Comparison of ENCODE assay signal across 1 cellular context in genomic region chr18:9079863-9080528, GRCh38.
TF ChIP-seq lines count a peak whose summit lies in the region.

No MANE protein-coding gene starts in this region.

TF ChIP-seq in K562, 482 proteins besides CTCF, POLR2A, EP300 and RAD21 (continued from another document):
- TF ChIP-seq, protein P1, sequence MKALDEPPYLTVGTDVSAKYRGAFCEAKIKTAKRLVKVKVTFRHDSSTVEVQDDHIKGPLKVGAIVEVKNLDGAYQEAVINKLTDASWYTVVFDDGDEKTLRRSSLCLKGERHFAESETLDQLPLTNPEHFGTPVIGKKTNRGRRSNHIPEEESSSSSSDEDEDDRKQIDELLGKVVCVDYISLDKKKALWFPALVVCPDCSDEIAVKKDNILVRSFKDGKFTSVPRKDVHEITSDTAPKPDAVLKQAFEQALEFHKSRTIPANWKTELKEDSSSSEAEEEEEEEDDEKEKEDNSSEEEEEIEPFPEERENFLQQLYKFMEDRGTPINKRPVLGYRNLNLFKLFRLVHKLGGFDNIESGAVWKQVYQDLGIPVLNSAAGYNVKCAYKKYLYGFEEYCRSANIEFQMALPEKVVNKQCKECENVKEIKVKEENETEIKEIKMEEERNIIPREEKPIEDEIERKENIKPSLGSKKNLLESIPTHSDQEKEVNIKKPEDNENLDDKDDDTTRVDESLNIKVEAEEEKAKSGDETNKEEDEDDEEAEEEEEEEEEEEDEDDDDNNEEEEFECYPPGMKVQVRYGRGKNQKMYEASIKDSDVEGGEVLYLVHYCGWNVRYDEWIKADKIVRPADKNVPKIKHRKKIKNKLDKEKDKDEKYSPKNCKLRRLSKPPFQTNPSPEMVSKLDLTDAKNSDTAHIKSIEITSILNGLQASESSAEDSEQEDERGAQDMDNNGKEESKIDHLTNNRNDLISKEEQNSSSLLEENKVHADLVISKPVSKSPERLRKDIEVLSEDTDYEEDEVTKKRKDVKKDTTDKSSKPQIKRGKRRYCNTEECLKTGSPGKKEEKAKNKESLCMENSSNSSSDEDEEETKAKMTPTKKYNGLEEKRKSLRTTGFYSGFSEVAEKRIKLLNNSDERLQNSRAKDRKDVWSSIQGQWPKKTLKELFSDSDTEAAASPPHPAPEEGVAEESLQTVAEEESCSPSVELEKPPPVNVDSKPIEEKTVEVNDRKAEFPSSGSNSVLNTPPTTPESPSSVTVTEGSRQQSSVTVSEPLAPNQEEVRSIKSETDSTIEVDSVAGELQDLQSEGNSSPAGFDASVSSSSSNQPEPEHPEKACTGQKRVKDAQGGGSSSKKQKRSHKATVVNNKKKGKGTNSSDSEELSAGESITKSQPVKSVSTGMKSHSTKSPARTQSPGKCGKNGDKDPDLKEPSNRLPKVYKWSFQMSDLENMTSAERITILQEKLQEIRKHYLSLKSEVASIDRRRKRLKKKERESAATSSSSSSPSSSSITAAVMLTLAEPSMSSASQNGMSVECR (CRISPR knock-in tag; IDR thresholded peaks at IDR 0.05), result 0 out of 2 replicates have a peak, but pooled peaks have one; percentile 32
- TF ChIP-seq ZNF316 (IDR thresholded peaks at IDR 0.05), result no peak
- TF ChIP-seq, protein P2, sequence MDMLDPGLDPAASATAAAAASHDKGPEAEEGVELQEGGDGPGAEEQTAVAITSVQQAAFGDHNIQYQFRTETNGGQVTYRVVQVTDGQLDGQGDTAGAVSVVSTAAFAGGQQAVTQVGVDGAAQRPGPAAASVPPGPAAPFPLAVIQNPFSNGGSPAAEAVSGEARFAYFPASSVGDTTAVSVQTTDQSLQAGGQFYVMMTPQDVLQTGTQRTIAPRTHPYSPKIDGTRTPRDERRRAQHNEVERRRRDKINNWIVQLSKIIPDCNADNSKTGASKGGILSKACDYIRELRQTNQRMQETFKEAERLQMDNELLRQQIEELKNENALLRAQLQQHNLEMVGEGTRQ (CRISPR knock-in tag; IDR thresholded peaks at IDR 0.05), result no peak
- TF ChIP-seq ZNF282 (CRISPR knock-in tag; IDR thresholded peaks at IDR 0.05), result no peak
- TF ChIP-seq ZNF583 (CRISPR knock-in tag; IDR thresholded peaks at IDR 0.05), result no peak
- no peak for TF ChIP-seq CHD4 (IDR thresholded peaks at IDR 0.05; ENCODE audit: insufficient read depth, insufficient replicate concordance, low read depth, low read length, poor library complexity, severe bottlenecking)
